In genomic region chr20:11766961-11767360, GRCh38 we compare ENCODE assay signal across 1 cellular context.
TF ChIP-seq lines count a peak whose summit lies in the region.

No MANE protein-coding gene starts in this region.

TF ChIP-seq in WTC11, 78 proteins besides CTCF, POLR2A, EP300 and RAD21 (continued from another document):
- TF ChIP-seq PRDM15 (CRISPR knock-in tag; IDR thresholded peaks at IDR 0.05), result no peak
